25 cellular contexts compared by ENCODE assay signal in genomic region chr12:52352951-52353350, GRCh38. TPM values are rescaled to one million over a fixed set of nuclear protein-coding genes. Genes with fewer than 3 reads are reported as not detected.
"Had no signal": no experiment of that assay in that cellular context is flagged by ENCODE, and none has a peak within 500 bp of the region (broad histone marks: within the 10 kb centered on the region; RNA-seq: fewer than 3 reads in every experiment).

No MANE protein-coding gene starts in this region.

- H3K27ac Mint-ChIP-seq: activated CD8-positive, alpha-beta T cell treated with anti-CD3 and anti-CD28 coated beads, Interleukin-2, amount 10 ng/mL, durations not matched to agents 7 days and 5 days; activated naive CD4-positive, alpha-beta T cell treated with anti-CD3 and anti-CD28 coated beads for 36 hours; T-helper 1 cell treated with Interleukin-12 subunit alpha and Interleukin-12 subunit beta and Interleukin-4 antibody, amounts not matched to agents 30 μg/mL and 1 μg/mL, for 36 hours; WTC11 had no signal

- H3K36me3 ChIP-seq: adrenal gland had no signal

- H3K4me1 ChIP-seq: adrenal gland had no signal

- H3K4me3 ChIP-seq: adrenal gland had no signal

- H3K9me3 Mint-ChIP-seq: activated naive CD4-positive, alpha-beta T cell treated with anti-CD3 and anti-CD28 coated beads for 36 hours; T-helper 1 cell treated with Interleukin-12 subunit alpha and Interleukin-12 subunit beta and Interleukin-4 antibody, amounts not matched to agents 30 μg/mL and 1 μg/mL, for 36 hours; WTC11 had no signal

- ATAC-seq: activated CD8-positive, alpha-beta T cell treated with anti-CD3 and anti-CD28 coated beads, Interleukin-2, amount 10 ng/mL, durations not matched to agents 7 days and 5 days; PC-3; WTC11 had no signal

- H3K9me3 ChIP-seq: adrenal gland had no signal

- H3K4me3 Mint-ChIP-seq: activated CD8-positive, alpha-beta T cell treated with anti-CD3 and anti-CD28 coated beads, Interleukin-2, amount 10 ng/mL, durations not matched to agents 7 days and 5 days; activated naive CD4-positive, alpha-beta T cell treated with anti-CD3 and anti-CD28 coated beads for 36 hours; T-helper 1 cell treated with Interleukin-12 subunit alpha and Interleukin-12 subunit beta and Interleukin-4 antibody, amounts not matched to agents 30 μg/mL and 1 μg/mL, for 36 hours; WTC11 had no signal

- H3K27ac ChIP-seq: adrenal gland had no signal

- DNase-seq: activated CD4-positive, alpha-beta T cell treated with anti-CD3 and anti-CD28 coated beads for 48 hours; activated CD4-positive, alpha-beta T cell treated with anti-CD3 and anti-CD28 coated beads, Interleukin-2, amount 50 U/mL, for 4 hours; activated CD4-positive, CD25-positive, alpha-beta regulatory T cell treated with anti-CD3 and anti-CD28 coated beads, Interleukin-2, amount 50 U/mL, for 72 hours; activated CD8-positive, alpha-beta memory T cell treated with anti-CD3 and anti-CD28 coated beads, Interleukin-2, amount 50 U/mL, for 48 hours; activated CD8-positive, alpha-beta T cell treated with anti-CD3 and anti-CD28 coated beads, Interleukin-2, amount 10 ng/mL, durations not matched to agents 7 days and 5 days; activated naive CD4-positive, alpha-beta T cell treated with anti-CD3 and anti-CD28 coated beads for 36 hours; activated T-cell treated with anti-CD3 and anti-CD28 coated beads, Interleukin-2, amount 50 U/mL, for 1 hour; adrenal gland; anterior cingulate cortex; cerebellar nuclear complex; Kasumi-1; KBM-7; NCI-H1105 treated with DMSO at 0.1 percent for 48 hours; NCI-H1436 treated with DMSO at 0.1 percent for 48 hours; NCI-H187; NCI-H2081; NCI-H446; NCI-H524; PC-3; SHP77 treated with DMSO at 0.1 percent for 48 hours; T-helper 9 cell had no signal

- H3K36me3 Mint-ChIP-seq: WTC11 had no signal

RNA-seq across cellular contexts. Expression of gene KRT85, which starts 14.3 kb away (rescaled TPM):
- total RNA-seq: activated CD8-positive, alpha-beta T cell treated with anti-CD3 and anti-CD28 coated beads, Interleukin-2, amount 10 ng/mL, durations not matched to agents 7 days and 5 days; activated naive CD4-positive, alpha-beta T cell treated with anti-CD3 and anti-CD28 coated beads for 36 hours; adrenal gland; cardiac septum; PC-3; SK-MEL-5; WTC11 had no signal
- polyA plus RNA-seq: adrenal gland had no signal

RNA-seq across cellular contexts. Expression of gene KRT83, which starts 31.8 kb away (rescaled TPM):
- total RNA-seq: activated CD8-positive, alpha-beta T cell treated with anti-CD3 and anti-CD28 coated beads, Interleukin-2, amount 10 ng/mL, durations not matched to agents 7 days and 5 days; activated naive CD4-positive, alpha-beta T cell treated with anti-CD3 and anti-CD28 coated beads for 36 hours; adrenal gland; cardiac septum; SK-MEL-5; WTC11 had no signal
- polyA plus RNA-seq: adrenal gland had no signal

RNA-seq across cellular contexts. Expression of gene KRT84, which starts 32.5 kb away (rescaled TPM):
- total RNA-seq: activated CD8-positive, alpha-beta T cell treated with anti-CD3 and anti-CD28 coated beads, Interleukin-2, amount 10 ng/mL, durations not matched to agents 7 days and 5 days; activated naive CD4-positive, alpha-beta T cell treated with anti-CD3 and anti-CD28 coated beads for 36 hours; adrenal gland; cardiac septum; SK-MEL-5; WTC11 had no signal
- polyA plus RNA-seq: adrenal gland had no signal

RNA-seq across cellular contexts. Expression of gene KRT82, which starts 53.2 kb away (rescaled TPM):
- total RNA-seq: activated CD8-positive, alpha-beta T cell treated with anti-CD3 and anti-CD28 coated beads, Interleukin-2, amount 10 ng/mL, durations not matched to agents 7 days and 5 days; activated naive CD4-positive, alpha-beta T cell treated with anti-CD3 and anti-CD28 coated beads for 36 hours; adrenal gland; cardiac septum; SK-MEL-5; WTC11 had no signal
- polyA plus RNA-seq: adrenal gland had no signal
